Comparison of ENCODE assay signal across 29 cellular contexts in the genomic region with DNA sequence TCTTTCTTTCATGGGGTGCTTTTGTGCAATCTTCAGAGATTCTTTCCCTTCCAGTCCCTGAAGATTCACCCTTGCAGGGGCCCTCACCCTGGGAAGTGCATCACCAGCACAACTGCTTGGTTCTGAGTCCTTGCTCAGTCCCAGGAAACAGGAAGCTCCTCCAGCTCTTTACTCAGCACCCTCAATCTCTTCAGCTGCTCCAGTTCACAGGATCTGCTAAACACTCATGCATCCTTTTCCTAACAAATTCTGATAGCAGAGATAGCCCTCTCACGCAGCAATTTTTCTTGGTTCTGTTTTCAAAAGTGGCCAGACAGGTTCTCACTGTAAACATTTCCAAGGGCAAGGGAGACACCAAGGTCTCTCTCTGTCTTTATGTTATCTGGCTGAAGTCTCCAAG.
"Had no signal": no experiment of that assay in that cellular context is flagged by ENCODE, and none has a peak within 500 bp of the region (broad histone marks: within the 10 kb centered on the region; RNA-seq: fewer than 3 reads in every experiment).

No MANE protein-coding gene starts in this region.

- H3K36me3 Mint-ChIP-seq: activated naive CD4-positive, alpha-beta T cell treated with anti-CD3 and anti-CD28 coated beads, Interleukin-2, amount 10 ng/mL, durations not matched to agents 7 days and 5 days; activated naive CD4-positive, alpha-beta T cell treated with anti-CD3 and anti-CD28 coated beads, Interleukin-2, amount 50 U/mL, for 72 hours; activated naive CD8-positive, alpha-beta T cell treated with anti-CD3 and anti-CD28 coated beads, Interleukin-2, amount 10 ng/mL, durations not matched to agents 7 days and 5 days; brain had no signal

- ATAC-seq: activated naive CD4-positive, alpha-beta T cell treated with anti-CD3 and anti-CD28 coated beads, Interleukin-2, amount 50 U/mL, for 72 hours; activated T-cell treated with anti-CD3 and anti-CD28 coated beads, Interleukin-2, amount 50 U/mL, for 72 hours; esophagus mucosa; heart left ventricle; T-helper 17 cell had no signal

- H3K27ac Mint-ChIP-seq: activated CD4-positive, alpha-beta memory T cell treated with anti-CD3 and anti-CD28 coated beads, Interleukin-2, amount 10 ng/mL, durations not matched to agents 7 days and 5 days; activated CD4-positive, alpha-beta T cell treated with anti-CD3 and anti-CD28 coated beads, Interleukin-2, amount 10 ng/mL, durations not matched to agents 7 days and 5 days; activated naive CD4-positive, alpha-beta T cell treated with anti-CD3 and anti-CD28 coated beads, Interleukin-2, amount 10 ng/mL, durations not matched to agents 7 days and 5 days; activated naive CD4-positive, alpha-beta T cell treated with anti-CD3 and anti-CD28 coated beads, Interleukin-2, amount 50 U/mL, for 72 hours; activated naive CD8-positive, alpha-beta T cell treated with anti-CD3 and anti-CD28 coated beads, Interleukin-2, amount 10 ng/mL, durations not matched to agents 7 days and 5 days; activated T-cell treated with anti-CD3 and anti-CD28 coated beads, Interleukin-2, amount 50 U/mL, for 24 hours; activated T-cell treated with anti-CD3 and anti-CD28 coated beads, Interleukin-2, amount 50 U/mL, for 72 hours; brain; T-helper 17 cell; T-helper 2 cell treated with Interferon-gamma antibody and Interleukin-4, amounts not matched to agents 5 μg/mL and 100 μg/mL, for 36 hours had no signal

- H3K4me1 Mint-ChIP-seq: activated CD4-positive, alpha-beta memory T cell treated with anti-CD3 and anti-CD28 coated beads, Interleukin-2, amount 10 ng/mL, durations not matched to agents 7 days and 5 days; activated CD4-positive, alpha-beta T cell treated with anti-CD3 and anti-CD28 coated beads, Interleukin-2, amount 10 ng/mL, durations not matched to agents 7 days and 5 days; activated naive CD4-positive, alpha-beta T cell treated with anti-CD3 and anti-CD28 coated beads, Interleukin-2, amount 10 ng/mL, durations not matched to agents 7 days and 5 days; activated naive CD8-positive, alpha-beta T cell treated with anti-CD3 and anti-CD28 coated beads, Interleukin-2, amount 10 ng/mL, durations not matched to agents 7 days and 5 days; T-helper 17 cell had no signal

- H3K27ac ChIP-seq: ascending aorta, breast epithelium, cardiac muscle cell, colonic mucosa, heart left ventricle had no signal

- H3K9me3 Mint-ChIP-seq: activated CD4-positive, alpha-beta memory T cell treated with anti-CD3 and anti-CD28 coated beads, Interleukin-2, amount 10 ng/mL, durations not matched to agents 7 days and 5 days; activated CD4-positive, alpha-beta T cell treated with anti-CD3 and anti-CD28 coated beads, Interleukin-2, amount 10 ng/mL, durations not matched to agents 7 days and 5 days; activated naive CD4-positive, alpha-beta T cell treated with anti-CD3 and anti-CD28 coated beads, Interleukin-2, amount 10 ng/mL, durations not matched to agents 7 days and 5 days; activated naive CD8-positive, alpha-beta T cell treated with anti-CD3 and anti-CD28 coated beads, Interleukin-2, amount 10 ng/mL, durations not matched to agents 7 days and 5 days; brain had no signal

- H3K27me3 Mint-ChIP-seq: activated CD4-positive, alpha-beta memory T cell treated with anti-CD3 and anti-CD28 coated beads, Interleukin-2, amount 10 ng/mL, durations not matched to agents 7 days and 5 days; activated CD4-positive, alpha-beta T cell treated with anti-CD3 and anti-CD28 coated beads, Interleukin-2, amount 10 ng/mL, durations not matched to agents 7 days and 5 days; activated naive CD4-positive, alpha-beta T cell treated with anti-CD3 and anti-CD28 coated beads, Interleukin-2, amount 10 ng/mL, durations not matched to agents 7 days and 5 days; activated naive CD8-positive, alpha-beta T cell treated with anti-CD3 and anti-CD28 coated beads, Interleukin-2, amount 10 ng/mL, durations not matched to agents 7 days and 5 days; activated T-cell treated with anti-CD3 and anti-CD28 coated beads, Interleukin-2, amount 50 U/mL, for 24 hours; brain; T-helper 17 cell had no signal

- DNase-seq: activated CD4-positive, alpha-beta memory T cell treated with anti-CD3 and anti-CD28 coated beads, Interleukin-2, amount 10 ng/mL, durations not matched to agents 7 days and 5 days; activated CD4-positive, alpha-beta T cell treated with anti-CD3 and anti-CD28 coated beads for 1 hour; activated CD4-positive, alpha-beta T cell treated with anti-CD3 and anti-CD28 coated beads for 4 hours; activated CD4-positive, alpha-beta T cell treated with anti-CD3 and anti-CD28 coated beads, Interleukin-2, amount 10 ng/mL, durations not matched to agents 7 days and 5 days; activated CD4-positive, alpha-beta T cell treated with anti-CD3 and anti-CD28 coated beads, Interleukin-2, amount 50 U/mL, for 4 hours; activated CD8-positive, alpha-beta memory T cell treated with anti-CD3 and anti-CD28 coated beads, Interleukin-2, amount 50 U/mL, for 48 hours; activated gamma-delta T cell; activated naive CD4-positive, alpha-beta T cell; activated naive CD4-positive, alpha-beta T cell treated with anti-CD3 and anti-CD28 coated beads, Interleukin-2, amount 10 ng/mL, durations not matched to agents 7 days and 5 days; activated naive CD8-positive, alpha-beta T cell treated with anti-CD3 and anti-CD28 coated beads, Interleukin-2, amount 10 ng/mL, durations not matched to agents 7 days and 5 days; activated T-cell treated with anti-CD3 and anti-CD28 coated beads for 4 hours; activated T-cell treated with anti-CD3 and anti-CD28 coated beads, Interleukin-2, amount 50 U/mL, for 24 hours; activated T-cell treated with anti-CD3 and anti-CD28 coated beads, Interleukin-2, amount 50 U/mL, for 72 hours; central memory CD4-positive, alpha-beta T cell; cerebellar nuclear complex; colonic mucosa; effector CD8-positive, alpha-beta T cell; foreskin fibroblast; glutamatergic neuron; heart left ventricle; T-helper 17 cell; T1000 had no signal

- H3K4me3 ChIP-seq: ascending aorta, breast epithelium, cardiac muscle cell, colonic mucosa, heart left ventricle had no signal

- H3K4me1 ChIP-seq: breast epithelium, colonic mucosa, heart left ventricle had no signal

- H3K9me3 ChIP-seq: ascending aorta, breast epithelium, colonic mucosa, heart left ventricle had no signal

- H3K27me3 ChIP-seq: ascending aorta, breast epithelium, cardiac muscle cell, colonic mucosa, heart left ventricle had no signal

- H3K4me3 Mint-ChIP-seq: activated CD4-positive, alpha-beta memory T cell treated with anti-CD3 and anti-CD28 coated beads, Interleukin-2, amount 10 ng/mL, durations not matched to agents 7 days and 5 days; activated CD4-positive, alpha-beta T cell treated with anti-CD3 and anti-CD28 coated beads, Interleukin-2, amount 10 ng/mL, durations not matched to agents 7 days and 5 days; activated naive CD4-positive, alpha-beta T cell treated with anti-CD3 and anti-CD28 coated beads, Interleukin-2, amount 10 ng/mL, durations not matched to agents 7 days and 5 days; activated naive CD8-positive, alpha-beta T cell treated with anti-CD3 and anti-CD28 coated beads, Interleukin-2, amount 10 ng/mL, durations not matched to agents 7 days and 5 days; activated T-cell treated with anti-CD3 and anti-CD28 coated beads, Interleukin-2, amount 50 U/mL, for 24 hours; activated T-cell treated with anti-CD3 and anti-CD28 coated beads, Interleukin-2, amount 50 U/mL, for 72 hours; brain; T-helper 17 cell; T-helper 2 cell treated with Interferon-gamma antibody and Interleukin-4, amounts not matched to agents 5 μg/mL and 100 μg/mL, for 36 hours had no signal

- H3K36me3 ChIP-seq: ascending aorta, breast epithelium, cardiac muscle cell, colonic mucosa, heart left ventricle had no signal
